ENCODE assay signal across 9 cellular contexts in the genomic region with DNA sequence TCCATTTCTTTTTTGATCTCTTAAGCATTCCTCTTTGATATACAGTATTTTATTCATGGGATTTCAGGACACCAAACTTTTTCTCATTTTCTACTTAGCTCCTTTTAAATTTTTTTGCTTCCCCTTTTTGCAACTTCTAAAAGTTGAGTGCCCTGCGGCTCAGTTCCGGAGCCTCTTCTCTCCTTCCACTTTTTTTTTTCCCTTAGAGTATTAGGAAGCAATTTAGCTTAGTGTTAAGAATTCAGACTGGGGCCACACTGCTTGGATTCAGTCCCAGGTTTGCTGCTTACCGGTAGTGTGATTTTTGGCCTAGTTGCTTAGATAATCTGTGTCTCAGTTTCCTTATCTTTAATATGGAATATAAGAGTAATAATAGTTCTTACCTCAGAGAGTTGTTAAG. TPM values are rescaled to one million over a fixed set of nuclear protein-coding genes. Genes with fewer than 3 reads are reported as not detected.
DNase-seq lines count a peak whose midpoint lies in the region; ATAC-seq and TF ChIP-seq lines count a peak whose summit lies in the region.
"Had no signal": no experiment of that assay in that cellular context is flagged by ENCODE, and none has a peak within 500 bp of the region (broad histone marks: within the 10 kb centered on the region; RNA-seq: fewer than 3 reads in every experiment).

No MANE protein-coding gene starts in this region.

- no peak overlapping the region for H3K4me3 ChIP-seq in endodermal cell (ENCODE audit: low read length)
- no peak overlapping the region for H3K4me3 ChIP-seq in neural progenitor cell

- 100% methylated on average over 3 of the region's 3 CpGs; no CpG with 5 or more reads in 1 of the 2 experiments for WGBS in endodermal cell (ENCODE audit: insufficient coverage in 1 of 2, insufficient read length in 1 of 2), 2 experiments

- H2AFZ ChIP-seq in neural progenitor cell (replicated peaks), result no peak overlapping the region

- no peak overlapping the region for H3K9ac ChIP-seq in endodermal cell (ENCODE audit: extremely low read depth, low read length, poor library complexity, severe bottlenecking)
- no peak overlapping the region for H3K9ac ChIP-seq in neural progenitor cell

- peaks cover 26% of the 10 kb centered on the region for H3K36me3 ChIP-seq in endodermal cell (ENCODE audit: control insufficient read depth, insufficient read depth, low read length)
- peaks cover 3% of the 10 kb centered on the region for H3K36me3 ChIP-seq in neural progenitor cell

- peaks cover 94% of the 10 kb centered on the region for H3K79me2 ChIP-seq in neural progenitor cell (ENCODE audit: low read depth)

- no peak for ATAC-seq in stimulated activated naive CD8-positive, alpha-beta T cell treated with anti-CD3 and anti-CD28 coated beads, Interleukin-15, amount 100 ng/mL, for 72 hours
- no peak for ATAC-seq in HG02840 (IDR thresholded peaks at IDR 0.05; ENCODE audit: low FRiP score, unreplicated experiment)

- intact Hi-C loops in activated naive CD4-positive, alpha-beta T cell treated with anti-CD3 and anti-CD28 coated beads for 36 hours (cut with micrococcal nuclease), result loop anchor here (5.0 kb wide), 1 partner anchor 620 kb away; no protein-coding TSS in a partner anchor

- no peak for DNase-seq in activated naive CD4-positive, alpha-beta T cell treated with anti-CD3 and anti-CD28 coated beads for 36 hours
- DNase-seq in activated naive CD4-positive, alpha-beta T cell treated with anti-CD3 and anti-CD28 coated beads, Interleukin-2, amount 50 U/mL, for 16 hours, result no peak
- DNase-seq in SKM-1 treated with dmso at 0.1 percent for 144 hours (lab: John Stamatoyannopoulos, UW; ENCODE audit: unreplicated experiment) (peak; percentile 34), endodermal cell (no peak), neural progenitor cell (ENCODE audit: low spot score) (no peak), NCI-H2227 treated with DMSO at 0.1 percent for 48 hours (lab: John Stamatoyannopoulos, UW) (no peak)
- DNase-seq in stimulated activated naive CD8-positive, alpha-beta T cell treated with anti-CD3 and anti-CD28 coated beads, Interleukin-15, amount 100 ng/mL, for 72 hours, result no peak
- DNase-seq: NCI-H2081 had no signal

- H3K4me1 ChIP-seq in endodermal cell (ENCODE audit: control insufficient read depth, insufficient read depth, low read length) (no peaks in the 10 kb centered on the region), neural progenitor cell (peaks cover 24% of the 10 kb centered on the region)

- peaks cover 29% of the 10 kb centered on the region for H3K36me3 Mint-ChIP-seq in activated naive CD4-positive, alpha-beta T cell treated with anti-CD3 and anti-CD28 coated beads for 36 hours (ENCODE audit: low read depth)
- peaks cover 32% of the 10 kb centered on the region for H3K36me3 Mint-ChIP-seq in endodermal cell (ENCODE audit: low read depth)
- peaks cover 27% of the 10 kb centered on the region for H3K36me3 Mint-ChIP-seq in neural progenitor cell

- H3K9me3 Mint-ChIP-seq in activated naive CD4-positive, alpha-beta T cell treated with anti-CD3 and anti-CD28 coated beads for 36 hours, result no peaks in the 10 kb centered on the region
- H3K9me3 Mint-ChIP-seq in endodermal cell (peaks cover 7% of the 10 kb centered on the region), neural progenitor cell (peaks cover 10% of the 10 kb centered on the region)
- peaks cover 5 to 13% of the 10 kb centered on the region in 2 donors for H3K9me3 Mint-ChIP-seq in stimulated activated naive CD8-positive, alpha-beta T cell treated with anti-CD3 and anti-CD28 coated beads, Interleukin-15, amount 100 ng/mL, for 72 hours

- no peaks in the 10 kb centered on the region for H3K27me3 Mint-ChIP-seq in activated naive CD4-positive, alpha-beta T cell treated with anti-CD3 and anti-CD28 coated beads for 36 hours (ENCODE audit: low read depth)
- H3K27me3 Mint-ChIP-seq in endodermal cell (ENCODE audit: insufficient read depth) (no peaks in the 10 kb centered on the region), neural progenitor cell (ENCODE audit: insufficient read depth, low read depth) (peaks cover 5% of the 10 kb centered on the region)
- H3K27me3 Mint-ChIP-seq in stimulated activated naive CD8-positive, alpha-beta T cell treated with anti-CD3 and anti-CD28 coated beads, Interleukin-15, amount 100 ng/mL, for 72 hours, result no peaks in the 10 kb centered on the region

- no peak overlapping the region for H3K4me3 Mint-ChIP-seq in activated naive CD4-positive, alpha-beta T cell treated with anti-CD3 and anti-CD28 coated beads for 36 hours
- H3K4me3 Mint-ChIP-seq in endodermal cell (no peak overlapping the region), neural progenitor cell (no peak overlapping the region)
- H3K4me3 Mint-ChIP-seq in stimulated activated naive CD8-positive, alpha-beta T cell treated with anti-CD3 and anti-CD28 coated beads, Interleukin-15, amount 100 ng/mL, for 72 hours, result peak overlapping the region; percentile 72 to 75

- peaks cover 71% of the 10 kb centered on the region for H3K4me1 Mint-ChIP-seq in activated naive CD4-positive, alpha-beta T cell treated with anti-CD3 and anti-CD28 coated beads for 36 hours (ENCODE audit: low read depth)
- H3K4me1 Mint-ChIP-seq in endodermal cell, result peaks cover 33% of the 10 kb centered on the region
- H3K4me1 Mint-ChIP-seq in stimulated activated naive CD8-positive, alpha-beta T cell treated with anti-CD3 and anti-CD28 coated beads, Interleukin-15, amount 100 ng/mL, for 72 hours, result peaks cover 63% of the 10 kb centered on the region
- peaks cover 25% of the 10 kb centered on the region for H3K4me1 Mint-ChIP-seq in neural progenitor cell

- H3K27me3 ChIP-seq in endodermal cell (ENCODE audit: control insufficient read depth, insufficient read depth, low read length, poor library complexity, severe bottlenecking) (no peaks in the 10 kb centered on the region), neural progenitor cell (no peaks in the 10 kb centered on the region)

- H3K9me3 ChIP-seq in endodermal cell (ENCODE audit: control insufficient read depth, low read length), result peaks cover 17% of the 10 kb centered on the region
- H3K9me3 ChIP-seq in neural progenitor cell (ENCODE audit: low read depth), result no peaks in the 10 kb centered on the region

- peaks cover 17% of the 10 kb centered on the region for H4K20me1 ChIP-seq in neural progenitor cell (ENCODE audit: low read depth)

- CTCF ChIA-PET in activated naive CD4-positive, alpha-beta T cell treated with anti-CD3 and anti-CD28 coated beads for 36 hours (lab: Charles Lee), result interaction anchor here (0.6 kb wide), 2 partner anchors 88 to 520 kb away, joined by 3 to 4 read pairs; no protein-coding TSS in a partner anchor

- H3K27ac ChIP-seq in endodermal cell (ENCODE audit: low read depth, low read length) (no peak overlapping the region), neural progenitor cell (no peak overlapping the region)

- TF ChIP-seq CTCF in endodermal cell (conservative IDR thresholded peaks at IDR 0.05), result no peak
- TF ChIP-seq CTCF in neural progenitor cell (IDR thresholded peaks at IDR 0.05), result no peak

- no peak overlapping the region for H3K4me2 ChIP-seq in neural progenitor cell

- H3F3A ChIP-seq in neural progenitor cell (ENCODE audit: low read depth), result peaks cover 10% of the 10 kb centered on the region

- peak overlapping the region; percentile 38 for H3K27ac Mint-ChIP-seq in activated naive CD4-positive, alpha-beta T cell treated with anti-CD3 and anti-CD28 coated beads for 36 hours
- H3K27ac Mint-ChIP-seq in endodermal cell (peak overlapping the region; percentile 63), neural progenitor cell (no peak overlapping the region)
- peak overlapping the region in 1 of 2 donors; percentile 34 for H3K27ac Mint-ChIP-seq in stimulated activated naive CD8-positive, alpha-beta T cell treated with anti-CD3 and anti-CD28 coated beads, Interleukin-15, amount 100 ng/mL, for 72 hours

RNA-seq across cellular contexts. Expression of a gene that starts 3.4 kb away (rescaled TPM):
- total RNA-seq in activated naive CD4-positive, alpha-beta T cell treated with anti-CD3 and anti-CD28 coated beads for 36 hours, result 10 to 100 TPM; 16.3 to 16.6 TPM
- total RNA-seq in endodermal cell, result 10 to 100 TPM; 26.7 to 30.0 TPM
- 32.7 TPM for polyA plus RNA-seq in endodermal cell (2013, experiment 1 of 2)
- 36.1 TPM for polyA plus RNA-seq in endodermal cell (2013, experiment 2 of 2)
- total RNA-seq in neural progenitor cell (ENCODE audit: low replicate concordance), result 37.2 and 43.2 TPM in 2 replicates

RNA-seq across cellular contexts. Expression of a gene that starts 30.1 kb away (rescaled TPM):
- 1 to 10 TPM in 1 of 2 experiments, under 1 TPM in 1; 0.41 to 1.9 TPM for total RNA-seq in activated naive CD4-positive, alpha-beta T cell treated with anti-CD3 and anti-CD28 coated beads for 36 hours
- total RNA-seq in endodermal cell, result 10 to 100 TPM; 25.6 to 34.1 TPM
- 19.4 TPM for polyA plus RNA-seq in endodermal cell (2013, experiment 1 of 2)
- polyA plus RNA-seq in endodermal cell (2013, experiment 2 of 2), result 22.1 TPM
- total RNA-seq in neural progenitor cell (ENCODE audit: low replicate concordance), result 1.9 and 3.1 TPM in 2 replicates

Comparison
In these comparisons a context has a peak if more than half of its experiments do, and no peak if none do; other contexts are left out.
1. H3K4me3 Mint-ChIP-seq: peak in stimulated activated naive CD8-positive, alpha-beta T cell treated with anti-CD3 and anti-CD28 coated beads, Interleukin-15, amount 100 ng/mL, for 72 hours (2 of 2); none in activated naive CD4-positive, alpha-beta T cell treated with anti-CD3 and anti-CD28 coated beads for 36 hours (single experiment), endodermal cell (single experiment) and neural progenitor cell (single experiment).